Comparison of ENCODE assay signal across 2 cellular contexts in the genomic region with DNA sequence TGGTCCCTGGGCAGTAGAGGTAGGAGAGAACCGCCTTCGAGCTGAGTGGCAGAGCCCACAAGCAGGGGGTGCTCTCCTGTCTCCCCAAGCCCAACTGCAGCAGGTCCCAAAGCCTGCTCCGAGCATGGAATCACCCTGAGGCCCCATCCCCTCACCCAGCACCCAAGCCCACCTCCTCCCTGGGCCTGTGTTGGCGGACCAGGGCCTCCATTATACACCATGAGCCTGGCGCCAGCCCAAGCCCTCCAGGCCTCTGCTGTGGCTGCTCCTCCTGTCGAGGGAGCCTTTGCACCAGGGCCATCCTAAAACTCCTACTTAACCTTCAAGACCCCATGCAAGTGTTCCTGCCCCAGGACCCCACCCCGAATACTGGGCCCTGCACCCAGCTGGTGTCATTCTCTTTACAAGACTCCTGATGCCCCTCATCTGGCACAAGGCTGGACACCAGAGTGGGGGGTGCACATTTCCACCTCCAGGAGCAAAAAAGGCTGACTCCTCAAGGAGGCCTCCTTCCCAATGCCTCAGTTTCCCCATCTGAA.
A peak's percentile ranks its signal among the peaks of the same experiment; 100 is the strongest.
TF ChIP-seq lines count a peak whose summit lies in the region.

No MANE protein-coding gene starts in this region.

TF ChIP-seq in HEK293, 187 proteins besides CTCF, POLR2A, EP300 and RAD21:
- peak; percentile 93 for TF ChIP-seq ZFP3 (tag by site-specific recombination; IDR thresholded peaks at IDR 0.05; ENCODE audit: low read depth)
- TF ChIP-seq ZNF223 (tag by site-specific recombination; IDR thresholded peaks at IDR 0.05): no peak
- TF ChIP-seq OSR2 (tag by site-specific recombination; IDR thresholded peaks at IDR 0.05): no peak
- no peak for TF ChIP-seq ZNF610 (tag by site-specific recombination; IDR thresholded peaks at IDR 0.05; ENCODE audit: borderline replicate concordance)
- TF ChIP-seq, protein P1, sequence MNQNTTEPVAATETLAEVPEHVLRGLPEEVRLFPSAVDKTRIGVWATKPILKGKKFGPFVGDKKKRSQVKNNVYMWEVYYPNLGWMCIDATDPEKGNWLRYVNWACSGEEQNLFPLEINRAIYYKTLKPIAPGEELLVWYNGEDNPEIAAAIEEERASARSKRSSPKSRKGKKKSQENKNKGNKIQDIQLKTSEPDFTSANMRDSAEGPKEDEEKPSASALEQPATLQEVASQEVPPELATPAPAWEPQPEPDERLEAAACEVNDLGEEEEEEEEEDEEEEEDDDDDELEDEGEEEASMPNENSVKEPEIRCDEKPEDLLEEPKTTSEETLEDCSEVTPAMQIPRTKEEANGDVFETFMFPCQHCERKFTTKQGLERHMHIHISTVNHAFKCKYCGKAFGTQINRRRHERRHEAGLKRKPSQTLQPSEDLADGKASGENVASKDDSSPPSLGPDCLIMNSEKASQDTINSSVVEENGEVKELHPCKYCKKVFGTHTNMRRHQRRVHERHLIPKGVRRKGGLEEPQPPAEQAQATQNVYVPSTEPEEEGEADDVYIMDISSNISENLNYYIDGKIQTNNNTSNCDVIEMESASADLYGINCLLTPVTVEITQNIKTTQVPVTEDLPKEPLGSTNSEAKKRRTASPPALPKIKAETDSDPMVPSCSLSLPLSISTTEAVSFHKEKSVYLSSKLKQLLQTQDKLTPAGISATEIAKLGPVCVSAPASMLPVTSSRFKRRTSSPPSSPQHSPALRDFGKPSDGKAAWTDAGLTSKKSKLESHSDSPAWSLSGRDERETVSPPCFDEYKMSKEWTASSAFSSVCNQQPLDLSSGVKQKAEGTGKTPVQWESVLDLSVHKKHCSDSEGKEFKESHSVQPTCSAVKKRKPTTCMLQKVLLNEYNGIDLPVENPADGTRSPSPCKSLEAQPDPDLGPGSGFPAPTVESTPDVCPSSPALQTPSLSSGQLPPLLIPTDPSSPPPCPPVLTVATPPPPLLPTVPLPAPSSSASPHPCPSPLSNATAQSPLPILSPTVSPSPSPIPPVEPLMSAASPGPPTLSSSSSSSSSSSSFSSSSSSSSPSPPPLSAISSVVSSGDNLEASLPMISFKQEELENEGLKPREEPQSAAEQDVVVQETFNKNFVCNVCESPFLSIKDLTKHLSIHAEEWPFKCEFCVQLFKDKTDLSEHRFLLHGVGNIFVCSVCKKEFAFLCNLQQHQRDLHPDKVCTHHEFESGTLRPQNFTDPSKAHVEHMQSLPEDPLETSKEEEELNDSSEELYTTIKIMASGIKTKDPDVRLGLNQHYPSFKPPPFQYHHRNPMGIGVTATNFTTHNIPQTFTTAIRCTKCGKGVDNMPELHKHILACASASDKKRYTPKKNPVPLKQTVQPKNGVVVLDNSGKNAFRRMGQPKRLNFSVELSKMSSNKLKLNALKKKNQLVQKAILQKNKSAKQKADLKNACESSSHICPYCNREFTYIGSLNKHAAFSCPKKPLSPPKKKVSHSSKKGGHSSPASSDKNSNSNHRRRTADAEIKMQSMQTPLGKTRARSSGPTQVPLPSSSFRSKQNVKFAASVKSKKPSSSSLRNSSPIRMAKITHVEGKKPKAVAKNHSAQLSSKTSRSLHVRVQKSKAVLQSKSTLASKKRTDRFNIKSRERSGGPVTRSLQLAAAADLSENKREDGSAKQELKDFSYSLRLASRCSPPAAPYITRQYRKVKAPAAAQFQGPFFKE (tag by site-specific recombination; IDR thresholded peaks at IDR 0.05; ENCODE audit: borderline replicate concordance): no peak
- TF ChIP-seq TCF7L2 (IDR thresholded peaks at IDR 0.05; ENCODE audit: borderline replicate concordance, low read depth, low read length): no peak
TF ChIP-seq in HEK293: peak in this region for 1.

TF ChIP-seq in H1, 55 proteins besides CTCF, POLR2A, EP300 and RAD21:
- TF ChIP-seq, protein P2, sequence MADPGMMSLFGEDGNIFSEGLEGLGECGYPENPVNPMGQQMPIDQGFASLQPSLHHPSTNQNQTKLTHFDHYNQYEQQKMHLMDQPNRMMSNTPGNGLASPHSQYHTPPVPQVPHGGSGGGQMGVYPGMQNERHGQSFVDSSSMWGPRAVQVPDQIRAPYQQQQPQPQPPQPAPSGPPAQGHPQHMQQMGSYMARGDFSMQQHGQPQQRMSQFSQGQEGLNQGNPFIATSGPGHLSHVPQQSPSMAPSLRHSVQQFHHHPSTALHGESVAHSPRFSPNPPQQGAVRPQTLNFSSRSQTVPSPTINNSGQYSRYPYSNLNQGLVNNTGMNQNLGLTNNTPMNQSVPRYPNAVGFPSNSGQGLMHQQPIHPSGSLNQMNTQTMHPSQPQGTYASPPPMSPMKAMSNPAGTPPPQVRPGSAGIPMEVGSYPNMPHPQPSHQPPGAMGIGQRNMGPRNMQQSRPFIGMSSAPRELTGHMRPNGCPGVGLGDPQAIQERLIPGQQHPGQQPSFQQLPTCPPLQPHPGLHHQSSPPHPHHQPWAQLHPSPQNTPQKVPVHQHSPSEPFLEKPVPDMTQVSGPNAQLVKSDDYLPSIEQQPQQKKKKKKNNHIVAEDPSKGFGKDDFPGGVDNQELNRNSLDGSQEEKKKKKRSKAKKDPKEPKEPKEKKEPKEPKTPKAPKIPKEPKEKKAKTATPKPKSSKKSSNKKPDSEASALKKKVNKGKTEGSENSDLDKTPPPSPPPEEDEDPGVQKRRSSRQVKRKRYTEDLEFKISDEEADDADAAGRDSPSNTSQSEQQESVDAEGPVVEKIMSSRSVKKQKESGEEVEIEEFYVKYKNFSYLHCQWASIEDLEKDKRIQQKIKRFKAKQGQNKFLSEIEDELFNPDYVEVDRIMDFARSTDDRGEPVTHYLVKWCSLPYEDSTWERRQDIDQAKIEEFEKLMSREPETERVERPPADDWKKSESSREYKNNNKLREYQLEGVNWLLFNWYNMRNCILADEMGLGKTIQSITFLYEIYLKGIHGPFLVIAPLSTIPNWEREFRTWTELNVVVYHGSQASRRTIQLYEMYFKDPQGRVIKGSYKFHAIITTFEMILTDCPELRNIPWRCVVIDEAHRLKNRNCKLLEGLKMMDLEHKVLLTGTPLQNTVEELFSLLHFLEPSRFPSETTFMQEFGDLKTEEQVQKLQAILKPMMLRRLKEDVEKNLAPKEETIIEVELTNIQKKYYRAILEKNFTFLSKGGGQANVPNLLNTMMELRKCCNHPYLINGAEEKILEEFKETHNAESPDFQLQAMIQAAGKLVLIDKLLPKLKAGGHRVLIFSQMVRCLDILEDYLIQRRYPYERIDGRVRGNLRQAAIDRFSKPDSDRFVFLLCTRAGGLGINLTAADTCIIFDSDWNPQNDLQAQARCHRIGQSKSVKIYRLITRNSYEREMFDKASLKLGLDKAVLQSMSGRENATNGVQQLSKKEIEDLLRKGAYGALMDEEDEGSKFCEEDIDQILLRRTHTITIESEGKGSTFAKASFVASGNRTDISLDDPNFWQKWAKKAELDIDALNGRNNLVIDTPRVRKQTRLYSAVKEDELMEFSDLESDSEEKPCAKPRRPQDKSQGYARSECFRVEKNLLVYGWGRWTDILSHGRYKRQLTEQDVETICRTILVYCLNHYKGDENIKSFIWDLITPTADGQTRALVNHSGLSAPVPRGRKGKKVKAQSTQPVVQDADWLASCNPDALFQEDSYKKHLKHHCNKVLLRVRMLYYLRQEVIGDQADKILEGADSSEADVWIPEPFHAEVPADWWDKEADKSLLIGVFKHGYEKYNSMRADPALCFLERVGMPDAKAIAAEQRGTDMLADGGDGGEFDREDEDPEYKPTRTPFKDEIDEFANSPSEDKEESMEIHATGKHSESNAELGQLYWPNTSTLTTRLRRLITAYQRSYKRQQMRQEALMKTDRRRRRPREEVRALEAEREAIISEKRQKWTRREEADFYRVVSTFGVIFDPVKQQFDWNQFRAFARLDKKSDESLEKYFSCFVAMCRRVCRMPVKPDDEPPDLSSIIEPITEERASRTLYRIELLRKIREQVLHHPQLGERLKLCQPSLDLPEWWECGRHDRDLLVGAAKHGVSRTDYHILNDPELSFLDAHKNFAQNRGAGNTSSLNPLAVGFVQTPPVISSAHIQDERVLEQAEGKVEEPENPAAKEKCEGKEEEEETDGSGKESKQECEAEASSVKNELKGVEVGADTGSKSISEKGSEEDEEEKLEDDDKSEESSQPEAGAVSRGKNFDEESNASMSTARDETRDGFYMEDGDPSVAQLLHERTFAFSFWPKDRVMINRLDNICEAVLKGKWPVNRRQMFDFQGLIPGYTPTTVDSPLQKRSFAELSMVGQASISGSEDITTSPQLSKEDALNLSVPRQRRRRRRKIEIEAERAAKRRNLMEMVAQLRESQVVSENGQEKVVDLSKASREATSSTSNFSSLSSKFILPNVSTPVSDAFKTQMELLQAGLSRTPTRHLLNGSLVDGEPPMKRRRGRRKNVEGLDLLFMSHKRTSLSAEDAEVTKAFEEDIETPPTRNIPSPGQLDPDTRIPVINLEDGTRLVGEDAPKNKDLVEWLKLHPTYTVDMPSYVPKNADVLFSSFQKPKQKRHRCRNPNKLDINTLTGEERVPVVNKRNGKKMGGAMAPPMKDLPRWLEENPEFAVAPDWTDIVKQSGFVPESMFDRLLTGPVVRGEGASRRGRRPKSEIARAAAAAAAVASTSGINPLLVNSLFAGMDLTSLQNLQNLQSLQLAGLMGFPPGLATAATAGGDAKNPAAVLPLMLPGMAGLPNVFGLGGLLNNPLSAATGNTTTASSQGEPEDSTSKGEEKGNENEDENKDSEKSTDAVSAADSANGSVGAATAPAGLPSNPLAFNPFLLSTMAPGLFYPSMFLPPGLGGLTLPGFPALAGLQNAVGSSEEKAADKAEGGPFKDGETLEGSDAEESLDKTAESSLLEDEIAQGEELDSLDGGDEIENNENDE (IDR thresholded peaks at IDR 0.05; ENCODE audit: insufficient replicate concordance, low read length): no peak
